Comparison of ENCODE assay signal across 8 cellular contexts in the genomic region with DNA sequence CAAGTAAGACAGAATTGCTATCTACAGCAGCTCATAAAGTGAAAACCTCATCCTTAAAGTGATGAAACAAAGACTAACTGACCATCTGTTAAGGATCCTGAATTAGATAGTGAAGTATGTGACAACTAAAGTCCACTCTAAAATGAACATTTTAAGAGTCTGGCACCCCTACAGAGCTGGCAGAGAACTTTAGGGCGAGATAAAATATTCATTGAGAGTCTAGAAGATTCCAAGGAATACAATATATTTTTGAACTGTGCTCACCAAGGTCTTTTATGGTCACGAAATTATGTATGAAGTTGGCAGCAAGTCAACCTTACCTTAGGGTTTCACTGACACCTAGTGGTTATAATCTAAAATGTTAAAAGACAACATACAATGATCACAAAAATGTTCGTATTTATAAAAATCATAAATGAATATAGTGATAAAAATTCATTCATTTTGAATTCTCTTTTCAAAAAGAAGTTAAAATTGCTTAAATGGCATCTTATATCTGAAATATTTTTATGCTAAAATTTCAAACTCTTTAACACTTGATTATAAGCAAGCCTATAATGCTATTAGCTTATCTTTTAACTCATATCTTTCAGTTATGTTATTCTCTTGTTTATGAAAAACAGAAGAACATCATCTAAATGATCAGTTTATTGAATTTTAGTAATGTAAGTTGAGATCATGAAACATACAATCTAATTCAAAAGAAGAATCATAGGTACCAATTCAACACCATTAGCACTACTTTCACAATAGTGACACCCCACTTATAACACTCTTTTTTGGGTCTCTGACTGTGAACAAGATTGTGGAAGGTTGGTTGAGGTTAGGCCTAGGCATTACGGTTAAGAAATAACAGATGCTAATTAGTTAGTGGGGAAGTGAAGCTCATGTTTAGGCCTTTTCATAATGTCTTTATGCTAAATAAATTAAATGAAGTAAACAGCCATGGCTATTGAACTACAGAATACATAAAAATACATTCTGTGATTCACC. TPM values are rescaled to one million over a fixed set of nuclear protein-coding genes. Genes with fewer than 3 reads are reported as not detected.
DNase-seq lines count a peak whose midpoint lies in the region; ATAC-seq and TF ChIP-seq lines count a peak whose summit lies in the region.

No MANE protein-coding gene starts in this region.

- intact Hi-C loops in OCI-LY7 (cut with micrococcal nuclease; ENCODE audit: unreplicated experiment) = loop anchor here (1.0 to 10.0 kb wide), 7 partner anchors 105 to 748 kb away; no protein-coding TSS in a partner anchor

- H3K9me2 ChIP-seq in OCI-LY7 (ENCODE audit: insufficient read depth, low read length) = no peaks in the 10 kb centered on the region

- peaks cover 13% of the 10 kb centered on the region for H3K36me3 ChIP-seq in OCI-LY7 (ENCODE audit: insufficient read depth, low read length)

- DNase-seq in D341Med (ENCODE audit: low spot score) (peak; percentile 36), HT-29 (ENCODE audit: low spot score) (peak; percentile 69), OCI-LY7 (ENCODE audit: low spot score) (peak; percentile 77), dermis microvascular lymphatic vessel endothelial cell (ENCODE audit: low read depth in 2 of 2) (peak; percentile 45 to 66), lung microvascular endothelial cell (ENCODE audit: low read depth in 2 of 2) (peak; percentile 70 to 72)
- DNase-seq in stimulated activated CD4-positive, alpha-beta T cell treated with anti-CD3 and anti-CD28 coated beads, Interleukin-12 subunit alpha, Interleukin-12 subunit beta, amount 100 ng/mL, for 4 hours = no peak

- no peaks in the 10 kb centered on the region for H4K20me1 ChIP-seq in OCI-LY7 (ENCODE audit: insufficient read depth, low read length)

- CTCF ChIA-PET in OCI-LY7 (lab: Charles Lee; ENCODE audit: unreplicated experiment) = interaction anchor here (1.1 to 1.6 kb wide), 2 partner anchors 183 to 254 kb away, joined by 4 read pairs; no protein-coding TSS in a partner anchor

- H3K79me2 ChIP-seq in OCI-LY7 (ENCODE audit: insufficient read depth, low read depth, low read length) = no peaks in the 10 kb centered on the region

- ATAC-seq in GM18511 (IDR thresholded peaks at IDR 0.05; ENCODE audit: unreplicated experiment) (no peak), GM18498 (IDR thresholded peaks at IDR 0.05; ENCODE audit: unreplicated experiment) (no peak)

- TF ChIP-seq CTCF in OCI-LY7 (conservative IDR thresholded peaks at IDR 0.05; ENCODE audit: low read length) = peak; percentile 96

- no peak overlapping the region for H2AFZ ChIP-seq in OCI-LY7 (ENCODE audit: low read length)

- H3K4me1 ChIP-seq in OCI-LY7 (ENCODE audit: insufficient read depth, low read length, poor library complexity, severe bottlenecking) = peaks cover 4% of the 10 kb centered on the region

- no peak overlapping the region for H3K27ac ChIP-seq in OCI-LY7 (ENCODE audit: low read depth, low read length, poor library complexity, severe bottlenecking)

- H3K4me2 ChIP-seq in OCI-LY7 (ENCODE audit: low read length) = no peak overlapping the region

- POLR2A ChIA-PET in OCI-LY7 (lab: Charles Lee) = interaction anchor here (0.7 to 2.1 kb wide), 8 partner anchors 11 to 281 kb away, joined by 3 to 7 read pairs (median 3); no protein-coding TSS in a partner anchor

- no TSS peak for BruUV-seq in OCI-LY7 (replicated peaks; lab: Mats Ljungman, UMichigan)

- H3K4me3 ChIP-seq in OCI-LY7 (ENCODE audit: low read depth, low read length, poor library complexity, severe bottlenecking) = no peak overlapping the region

- H3K9me3 ChIP-seq in OCI-LY7 (ENCODE audit: low read length) = peaks cover 22% of the 10 kb centered on the region; the same call in 1 of the 2 replicates

RNA-seq across cellular contexts. Expression of a gene that starts 27.5 kb away (rescaled TPM):
- total RNA-seq in HT-29 (2014; rRNA removed; shearing (Covaris generic)) = 2.6 and 5.8 TPM in 2 replicates
- 2.7 TPM in 2 replicates for total RNA-seq in OCI-LY7 (2014; rRNA removed; shearing (Covaris generic))
- total RNA-seq in OCI-LY7 (2022) (6.5 and 6.6 TPM in 2 replicates), dermis microvascular lymphatic vessel endothelial cell (2.3 and 2.7 TPM in 2 replicates), lung microvascular endothelial cell (2.0 and 3.6 TPM in 2 replicates)
